In the genomic region with DNA sequence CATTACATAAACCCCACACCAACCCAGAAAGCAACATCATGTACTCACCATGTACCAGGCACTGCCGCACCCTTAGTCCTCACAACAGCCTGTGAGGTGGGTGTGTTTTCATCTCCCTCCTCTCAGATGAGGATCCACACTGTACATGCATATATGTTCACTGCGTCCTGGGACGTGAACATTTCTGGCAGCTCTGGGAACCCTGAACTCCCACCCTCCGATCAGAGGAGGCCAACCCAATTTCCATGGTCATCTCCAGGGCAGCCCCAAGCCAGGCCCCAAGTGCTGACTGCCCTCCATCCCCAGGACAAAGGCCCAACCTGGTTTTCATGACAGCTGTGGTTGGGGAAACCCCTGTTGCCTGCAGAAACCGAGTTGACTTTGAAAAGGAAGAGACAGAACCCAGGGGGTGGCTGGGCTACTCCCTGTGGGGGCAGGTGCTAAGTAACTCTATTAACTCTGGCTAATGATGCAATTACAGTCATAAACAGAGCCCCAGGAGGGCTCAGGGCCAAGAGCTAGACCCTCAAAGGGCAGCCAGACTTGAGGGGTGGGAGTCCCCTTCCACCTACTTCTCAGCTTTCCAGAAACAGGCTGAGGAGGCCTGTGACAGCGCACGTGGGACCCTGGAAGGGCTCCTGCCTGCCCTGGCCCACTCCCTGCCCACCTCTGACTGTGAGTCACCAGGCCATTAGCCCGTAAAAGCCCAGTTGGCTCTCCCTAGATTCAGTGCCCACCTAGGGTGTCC, we compare ENCODE assay signal across 9 cellular contexts. TPM values are rescaled to one million over a fixed set of nuclear protein-coding genes. Genes with fewer than 3 reads are reported as not detected.
DNase-seq lines count a peak whose midpoint lies in the region; ATAC-seq lines count a peak whose summit lies in the region.
"Had no signal": no experiment of that assay in that cellular context is flagged by ENCODE, and none has a peak within 500 bp of the region (broad histone marks: within the 10 kb centered on the region; RNA-seq: fewer than 3 reads in every experiment).

No MANE protein-coding gene starts in this region.

- no peaks in the 10 kb centered on the region for H3K36me3 Mint-ChIP-seq in CD4-positive, CD25-positive, alpha-beta regulatory T cell
- no peaks in the 10 kb centered on the region for H3K36me3 Mint-ChIP-seq in activated T-cell treated with anti-CD3 and anti-CD28 coated beads, Interleukin-2, amount 50 U/mL, for 72 hours (ENCODE audit: insufficient read depth in 2 of 2)

- peaks cover 0 to 60% (median 23%) of the 10 kb centered on the region in 4 donors for H3K4me1 Mint-ChIP-seq in CD4-positive, CD25-positive, alpha-beta regulatory T cell
- peaks cover 47% of the 10 kb centered on the region for H3K4me1 Mint-ChIP-seq in activated T-cell treated with anti-CD3 and anti-CD28 coated beads, Interleukin-2, amount 50 U/mL, for 72 hours (ENCODE audit: low read depth)

- H3K27ac Mint-ChIP-seq in CD4-positive, CD25-positive, alpha-beta regulatory T cell: peak overlapping the region; percentile 68 to 91 (median 79)
- no peak overlapping the region for H3K27ac Mint-ChIP-seq in activated T-cell treated with anti-CD3 and anti-CD28 coated beads, Interleukin-2, amount 50 U/mL, for 72 hours

- peak; percentile 59 to 79 (median 73) for DNase-seq in CD4-positive, CD25-positive, alpha-beta regulatory T cell
- DNase-seq in NAMALWA (ENCODE audit: low spot score) (peak; percentile 92), right cardiac atrium (no peak), NCI-H345 (lab: John Stamatoyannopoulos, UW) (no peak), GF-D8 (lab: John Stamatoyannopoulos, UW) (no peak)
- DNase-seq in activated T-cell treated with anti-CD3 and anti-CD28 coated beads, Interleukin-2, amount 50 U/mL, for 72 hours: peak; percentile 57 to 62
- peak; percentile 40 for DNase-seq in stimulated activated CD4-positive, alpha-beta T cell treated with anti-CD3 and anti-CD28 coated beads, Interleukin-1b, Interleukin-23, amount 100 ng/mL, for 48 hours

- intact Hi-C loops in right cardiac atrium (cut with DNase I): no loop called here

- H3K27me3 ChIP-seq in CD4-positive, CD25-positive, alpha-beta regulatory T cell (ENCODE audit: control insufficient read depth, insufficient read depth, low read length): no peaks in the 10 kb centered on the region
- no peaks in the 10 kb centered on the region for H3K27me3 ChIP-seq in right cardiac atrium (ENCODE audit: control insufficient read depth, insufficient read depth)

- peak; percentile 22 to 35 for ATAC-seq in CD4-positive, CD25-positive, alpha-beta regulatory T cell (ENCODE audit: low read depth in 2 of 2)
- ATAC-seq in GM21390 (IDR thresholded peaks at IDR 0.05; ENCODE audit: unreplicated experiment): peak; percentile 32
- peak in 1 of 2 donors; percentile 18 for ATAC-seq in activated T-cell treated with anti-CD3 and anti-CD28 coated beads, Interleukin-2, amount 50 U/mL, for 72 hours (replicated peaks in 1 of 2)
- ATAC-seq in right cardiac atrium: no peak

- H3K27ac ChIP-seq in CD4-positive, CD25-positive, alpha-beta regulatory T cell (ENCODE audit: insufficient read depth, low read length, poor library complexity, severe bottlenecking): peak overlapping the region; percentile 86
- peak overlapping the region; percentile 95 for H3K27ac ChIP-seq in right cardiac atrium (ENCODE audit: low read length)

- H3K4me1 ChIP-seq in CD4-positive, CD25-positive, alpha-beta regulatory T cell (ENCODE audit: control insufficient read depth, insufficient read depth, low read length, poor library complexity, severe bottlenecking): peaks cover 38% of the 10 kb centered on the region
- peaks cover 29% of the 10 kb centered on the region for H3K4me1 ChIP-seq in right cardiac atrium (ENCODE audit: control insufficient read depth, insufficient read depth, low read length)

- peak overlapping the region; percentile 34 for H3K4me3 ChIP-seq in CD4-positive, CD25-positive, alpha-beta regulatory T cell (ENCODE audit: low read depth, low read length)
- no peak overlapping the region for H3K4me3 ChIP-seq in right cardiac atrium (ENCODE audit: low read length)

- H3K9me3 ChIP-seq in CD4-positive, CD25-positive, alpha-beta regulatory T cell (ENCODE audit: control insufficient read depth in 2 of 2, low read length in 2 of 2): no peaks in the 10 kb centered on the region
- H3K9me3 ChIP-seq in right cardiac atrium (ENCODE audit: control insufficient read depth, low read length): no peaks in the 10 kb centered on the region

- peaks cover 2% of the 10 kb centered on the region for H3K36me3 ChIP-seq in CD4-positive, CD25-positive, alpha-beta regulatory T cell (ENCODE audit: control insufficient read depth, insufficient read depth, low read length)

- H3K27me3 Mint-ChIP-seq in CD4-positive, CD25-positive, alpha-beta regulatory T cell: no peaks in the 10 kb centered on the region
- no peaks in the 10 kb centered on the region for H3K27me3 Mint-ChIP-seq in activated T-cell treated with anti-CD3 and anti-CD28 coated beads, Interleukin-2, amount 50 U/mL, for 72 hours (ENCODE audit: low read depth)

- H3K9me3 Mint-ChIP-seq in CD4-positive, CD25-positive, alpha-beta regulatory T cell: no peaks in the 10 kb centered on the region
- no peaks in the 10 kb centered on the region for H3K9me3 Mint-ChIP-seq in activated T-cell treated with anti-CD3 and anti-CD28 coated beads, Interleukin-2, amount 50 U/mL, for 72 hours

- 61% methylated on average over 8 of the region's 8 CpGs for WGBS in right cardiac atrium

- H3K4me3 Mint-ChIP-seq in CD4-positive, CD25-positive, alpha-beta regulatory T cell: peak overlapping the region; percentile 78 to 87 (median 84)
- H3K4me3 Mint-ChIP-seq in activated T-cell treated with anti-CD3 and anti-CD28 coated beads, Interleukin-2, amount 50 U/mL, for 72 hours: peak overlapping the region; percentile 6 to 86

RNA-seq across cellular contexts. Expression of gene TFEB, which starts 2.6 kb away (rescaled TPM):
- 26.7 TPM for total RNA-seq in CD4-positive, CD25-positive, alpha-beta regulatory T cell
- polyA plus RNA-seq in CD4-positive, CD25-positive, alpha-beta regulatory T cell: 10 to 100 TPM in 1 of 4 donors, 1 to 10 TPM in 3; 8.0 to 11.0 (median 8.7) TPM
- total RNA-seq in activated T-cell treated with anti-CD3 and anti-CD28 coated beads, Interleukin-2, amount 50 U/mL, for 72 hours: 10 to 100 TPM; 15.3 to 17.5 TPM
- total RNA-seq in right cardiac atrium: 10 to 100 TPM; 31.6 to 51.1 (median 46.2) TPM
- 33.4 TPM for polyA plus RNA-seq in right cardiac atrium

RNA-seq across cellular contexts. Expression of gene PGC, which starts 14.4 kb away (rescaled TPM):
- not detected for total RNA-seq in CD4-positive, CD25-positive, alpha-beta regulatory T cell
- not detected for polyA plus RNA-seq in CD4-positive, CD25-positive, alpha-beta regulatory T cell
- not detected for total RNA-seq in activated T-cell treated with anti-CD3 and anti-CD28 coated beads, Interleukin-2, amount 50 U/mL, for 72 hours
- under 1 TPM in 1 of 4 donors, not detected in 3; 0.42 TPM for total RNA-seq in right cardiac atrium
- polyA plus RNA-seq in right cardiac atrium: 1.00 TPM
- total RNA-seq: subcutaneous adipose tissue had no signal

RNA-seq across cellular contexts. Expression of gene FRS3, which starts 46.9 kb away (rescaled TPM):
- total RNA-seq in CD4-positive, CD25-positive, alpha-beta regulatory T cell: 6.4 TPM
- polyA plus RNA-seq in CD4-positive, CD25-positive, alpha-beta regulatory T cell: 1 to 10 TPM; 1.3 to 1.6 (median 1.4) TPM
- 10 to 100 TPM; 10.5 to 11.4 TPM for total RNA-seq in activated T-cell treated with anti-CD3 and anti-CD28 coated beads, Interleukin-2, amount 50 U/mL, for 72 hours
- total RNA-seq in right cardiac atrium: 1 to 10 TPM; 3.7 to 6.9 (median 4.8) TPM
- 5.5 TPM for polyA plus RNA-seq in right cardiac atrium

RNA-seq across cellular contexts. Expression of gene PRICKLE4, which starts 47.8 kb away (rescaled TPM):
- total RNA-seq in CD4-positive, CD25-positive, alpha-beta regulatory T cell: not detected
- polyA plus RNA-seq in CD4-positive, CD25-positive, alpha-beta regulatory T cell: not detected
- total RNA-seq in activated T-cell treated with anti-CD3 and anti-CD28 coated beads, Interleukin-2, amount 50 U/mL, for 72 hours: under 1 TPM in 1 of 2 donors, not detected in 1; 0.29 TPM
- total RNA-seq in right cardiac atrium: 1 to 10 TPM; 2.2 to 4.0 (median 3.2) TPM
- polyA plus RNA-seq in right cardiac atrium: 1.7 TPM

RNA-seq across cellular contexts. Expression of gene TOMM6, which starts 54.7 kb away (rescaled TPM):
- 102 TPM for total RNA-seq in CD4-positive, CD25-positive, alpha-beta regulatory T cell
- polyA plus RNA-seq in CD4-positive, CD25-positive, alpha-beta regulatory T cell: 100 to 1,000 TPM; 315 to 364 (median 362) TPM
- total RNA-seq in activated T-cell treated with anti-CD3 and anti-CD28 coated beads, Interleukin-2, amount 50 U/mL, for 72 hours: 100 to 1,000 TPM; 109 to 120 TPM
- 100 to 1,000 TPM; 123 to 162 (median 140) TPM for total RNA-seq in right cardiac atrium
- polyA plus RNA-seq in right cardiac atrium: 228 TPM

Comparison
In these comparisons a context has a peak if more than half of its experiments do, and no peak if none do; other contexts are left out.
1. ATAC-seq: peak in CD4-positive, CD25-positive, alpha-beta regulatory T cell (2 of 2) and GM21390 (single experiment); none in right cardiac atrium (0 of 2).
2. DNase-seq: peak in CD4-positive, CD25-positive, alpha-beta regulatory T cell (3 of 3), NAMALWA (single experiment), activated T-cell treated with anti-CD3 and anti-CD28 coated beads, Interleukin-2, amount 50 U/mL, for 72 hours (2 of 2) and stimulated activated CD4-positive, alpha-beta T cell treated with anti-CD3 and anti-CD28 coated beads, Interleukin-1b, Interleukin-23, amount 100 ng/mL, for 48 hours (single experiment); none in right cardiac atrium (0 of 3), NCI-H345 (single experiment) and GF-D8 (single experiment).